In the genomic region with DNA sequence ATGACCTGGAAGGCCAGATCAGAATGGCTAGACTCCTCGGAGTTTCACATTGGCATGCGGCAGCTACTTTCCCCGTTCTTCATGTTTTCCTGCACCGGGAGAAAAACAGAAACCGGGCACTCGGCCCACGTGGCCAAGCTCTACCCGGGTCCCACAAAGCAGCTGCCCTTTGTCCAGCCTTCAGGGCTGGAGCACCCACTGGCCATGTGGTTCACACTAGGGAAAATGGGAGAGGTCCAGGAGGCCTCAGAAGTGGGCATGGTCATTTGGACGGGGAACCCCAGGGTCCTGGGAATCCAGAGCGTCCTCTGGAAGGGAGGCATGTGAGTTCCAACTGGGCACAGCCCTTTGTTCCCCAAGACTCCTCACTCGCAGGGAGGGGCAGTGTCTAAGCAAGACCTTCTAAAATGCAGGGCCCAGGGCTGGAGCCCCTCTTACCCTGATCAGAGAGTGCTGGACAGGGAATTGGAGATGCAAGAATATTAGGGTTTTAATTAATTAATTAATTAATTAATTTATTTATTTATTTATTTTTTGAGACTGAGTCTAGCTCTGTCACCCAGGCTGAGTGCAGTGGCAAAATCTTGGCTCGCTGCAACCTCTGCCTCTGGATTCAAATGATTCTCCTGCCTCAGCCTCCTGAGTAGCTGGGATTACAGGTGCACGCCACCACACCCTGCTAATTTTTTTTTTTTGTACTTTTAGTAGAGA, we compare ENCODE assay signal across 22 cellular contexts.
A peak's percentile ranks its signal among the peaks of the same experiment; 100 is the strongest.
DNase-seq lines count a peak whose midpoint lies in the region; ATAC-seq, FAIRE-seq and TF ChIP-seq lines count a peak whose summit lies in the region.
"Had no signal": no experiment of that assay in that cellular context is flagged by ENCODE, and none has a peak within 500 bp of the region (broad histone marks: within the 10 kb centered on the region; RNA-seq: fewer than 3 reads in every experiment).

No MANE protein-coding gene starts in this region.

- H4K20me1 ChIP-seq in GM23338 (replicated peaks; ENCODE audit: insufficient read depth), result no peaks in the 10 kb centered on the region
- no peaks in the 10 kb centered on the region for H4K20me1 ChIP-seq in OCI-LY7 (ENCODE audit: insufficient read depth, low read length)
- no peaks in the 10 kb centered on the region for H4K20me1 ChIP-seq in HepG2 (ENCODE audit: insufficient read depth, low read length)

- H3K4me3 ChIP-seq in GM23338, result no peak overlapping the region
- H3K4me3 ChIP-seq in OCI-LY7 (ENCODE audit: low read depth, low read length, poor library complexity, severe bottlenecking), result peak overlapping the region; percentile 18
- H3K4me3 ChIP-seq in HepG2 (replicated peaks in 1 of 3; ENCODE audit: insufficient read depth in 1 of 3, low read depth in 2 of 3, low read length in 3 of 3), result no peak overlapping the region
- H3K4me3 ChIP-seq in HAP-1, result no peak overlapping the region

- H3K4me1 Mint-ChIP-seq in GM23338, result peaks cover 14% of the 10 kb centered on the region
- peaks cover 54% of the 10 kb centered on the region for H3K4me1 Mint-ChIP-seq in stimulated activated memory B cell treated with anti-CD40 and anti-IgM and Interleukin-4, amounts not matched to agents 10 μg/mL and 1 μg/mL and 100 μg/mL, for 72 hours

- no peaks in the 10 kb centered on the region for H3K36me3 Mint-ChIP-seq in GM23338 (ENCODE audit: low read depth)
- no peaks in the 10 kb centered on the region for H3K36me3 Mint-ChIP-seq in stimulated activated memory B cell treated with anti-CD40 and anti-IgM and Interleukin-4, amounts not matched to agents 10 μg/mL and 1 μg/mL and 100 μg/mL, for 72 hours

- no peak for TF ChIP-seq POLR2A in HepG2 (IDR thresholded peaks at IDR 0.05; ENCODE audit: insufficient read depth in 1 of 2, low read depth in 2 of 2, low read length in 2 of 2)

- H3K27me3 Mint-ChIP-seq in GM23338 (ENCODE audit: insufficient read depth, low read depth, poor library complexity), result peaks cover 11% of the 10 kb centered on the region
- H3K27me3 Mint-ChIP-seq in stimulated activated memory B cell treated with anti-CD40 and anti-IgM and Interleukin-4, amounts not matched to agents 10 μg/mL and 1 μg/mL and 100 μg/mL, for 72 hours, result no peaks in the 10 kb centered on the region
- H3K27me3 Mint-ChIP-seq: IgD-negative memory B cell had no signal

- no peak overlapping the region for H3K27ac Mint-ChIP-seq in GM23338
- H3K27ac Mint-ChIP-seq in stimulated activated memory B cell treated with anti-CD40 and anti-IgM and Interleukin-4, amounts not matched to agents 10 μg/mL and 1 μg/mL and 100 μg/mL, for 72 hours, result peak overlapping the region; percentile 8
- H3K27ac Mint-ChIP-seq: IgD-negative memory B cell had no signal

- POLR2A ChIA-PET in OCI-LY7 (lab: Charles Lee), result interaction anchor here (0.8 to 6.3 kb wide), 12 partner anchors 8 to 102 kb away, joined by 3 to 30 read pairs (median 4); no protein-coding TSS in a partner anchor
- POLR2A ChIA-PET in HepG2 (lab: Yijun Ruan, JAX), result interaction anchor here (1.7 to 3.3 kb wide), 2 partner anchors 15 to 97 kb away, joined by 4 to 17 read pairs; partner anchors contain the start of gene CPEB4

- intact Hi-C loops in OCI-LY7 (cut with micrococcal nuclease; ENCODE audit: unreplicated experiment) (loop anchor here (1.0 to 2.0 kb wide), 5 partner anchors 30 to 103 kb away; no protein-coding TSS in a partner anchor), HepG2 (cut with micrococcal nuclease; ENCODE audit: unreplicated experiment) (no loop called here), left colon (cut with DNase I, micrococcal nuclease) (no loop called here)

- in situ Hi-C loops in HepG2 (cut with HindIII; ENCODE audit: extremely low pct_ligation_motif_present, low pct_unique_long_range_greater_than_20kb) (no loop called here), HAP-1 (cut with MboI; ENCODE audit: low sequenced_read_pairs) (no loop called here)

- H3F3A ChIP-seq in GM23338 (replicated peaks; ENCODE audit: low read depth), result no peaks in the 10 kb centered on the region

- no peak overlapping the region for H3K9ac ChIP-seq in HepG2 (ENCODE audit: insufficient read depth, low read depth, low read length)
- H3K9ac ChIP-seq: SK-N-SH had no signal

- ATAC-seq in GM23338 (no peak), HepG2 (no peak), left colon (no peak)
- ATAC-seq in stimulated activated memory B cell treated with anti-CD40 and anti-IgM and Interleukin-4, amounts not matched to agents 10 μg/mL and 1 μg/mL and 100 μg/mL, for 72 hours, result no peak
- ATAC-seq: Panc1 had no signal

- H2AFZ ChIP-seq in GM23338 (0 out of 2 replicates have a peak overlapping the region, but pooled peaks have one; percentile 52), OCI-LY7 (ENCODE audit: low read length) (no peak overlapping the region), HepG2 (ENCODE audit: low read length) (no peak overlapping the region)

- H3K36me3 ChIP-seq in GM23338 (ENCODE audit: insufficient read depth), result no peaks in the 10 kb centered on the region
- H3K36me3 ChIP-seq in OCI-LY7 (ENCODE audit: insufficient read depth, low read length), result no peaks in the 10 kb centered on the region
- no peaks in the 10 kb centered on the region for H3K36me3 ChIP-seq in HepG2 (replicated peaks in 1 of 2; ENCODE audit: control insufficient read depth in 1 of 2, insufficient read depth in 2 of 2, low read length in 2 of 2)
- no peaks in the 10 kb centered on the region for H3K36me3 ChIP-seq in HAP-1 (replicated peaks)

- H3K27me3 ChIP-seq in GM23338 (ENCODE audit: insufficient read depth) (no peaks in the 10 kb centered on the region), HepG2 (ENCODE audit: control insufficient read depth in 1 of 2, insufficient read depth in 2 of 2, low read length in 2 of 2) (no peaks in the 10 kb centered on the region), HAP-1 (ENCODE audit: low read depth) (no peaks in the 10 kb centered on the region)

- TF ChIP-seq CTCF in GM23338 (conservative IDR thresholded peaks at IDR 0.05; ENCODE audit: low read depth in 2 of 2) (no peak), OCI-LY7 (conservative IDR thresholded peaks at IDR 0.05; ENCODE audit: low read length) (no peak), HepG2 (CRISPR knock-in tag; IDR thresholded peaks at IDR 0.05) (no peak)

- H3K4me1 ChIP-seq in GM23338 (ENCODE audit: insufficient read depth), result peaks cover 5% of the 10 kb centered on the region; the same call in 1 of the 2 replicates
- H3K4me1 ChIP-seq in OCI-LY7 (ENCODE audit: insufficient read depth, low read length, poor library complexity, severe bottlenecking), result peaks cover 69% of the 10 kb centered on the region
- peaks cover 86% of the 10 kb centered on the region for H3K4me1 ChIP-seq in HepG2 (ENCODE audit: insufficient read depth, low read length)
- no peaks in the 10 kb centered on the region for H3K4me1 ChIP-seq in HAP-1

- H3K9me2 ChIP-seq in GM23338 (ENCODE audit: insufficient read depth), result peaks cover 10% of the 10 kb centered on the region; the same call in 1 of the 2 replicates
- H3K9me2 ChIP-seq in OCI-LY7 (ENCODE audit: insufficient read depth, low read length), result no peaks in the 10 kb centered on the region
- H3K9me2 ChIP-seq: SK-N-SH had no signal

- H3K9me3 Mint-ChIP-seq in GM23338, result no peaks in the 10 kb centered on the region
- no peaks in the 10 kb centered on the region for H3K9me3 Mint-ChIP-seq in stimulated activated memory B cell treated with anti-CD40 and anti-IgM and Interleukin-4, amounts not matched to agents 10 μg/mL and 1 μg/mL and 100 μg/mL, for 72 hours
- H3K9me3 Mint-ChIP-seq: IgD-negative memory B cell had no signal

- 92% methylated on average over 13 of the region's 13 CpGs for WGBS in HepG2 (ENCODE audit: low lambda C conversion rate)

- H3K79me2 ChIP-seq in GM23338 (replicated peaks; ENCODE audit: insufficient read depth) (no peaks in the 10 kb centered on the region), OCI-LY7 (ENCODE audit: insufficient read depth, low read depth, low read length) (no peaks in the 10 kb centered on the region), HepG2 (ENCODE audit: insufficient read depth, low read length) (no peaks in the 10 kb centered on the region)

- CTCF ChIA-PET in OCI-LY7 (lab: Charles Lee; ENCODE audit: unreplicated experiment), result interaction anchor here (0.6 to 0.8 kb wide), 2 partner anchors 57 to 71 kb away, joined by 3 to 4 read pairs; no protein-coding TSS in a partner anchor
- CTCF ChIA-PET in HepG2 (lab: Yijun Ruan, JAX; ENCODE audit: low intra/inter-chr PET ratio, low total read pairs), result no interaction called here

- TF ChIP-seq RAD21 in HepG2 (CRISPR knock-in tag; IDR thresholded peaks at IDR 0.05), result no peak

- H3K9me3 ChIP-seq in OCI-LY7 (ENCODE audit: low read length) (no peaks in the 10 kb centered on the region), HepG2 (ENCODE audit: low read length) (no peaks in the 10 kb centered on the region), HAP-1 (no peaks in the 10 kb centered on the region)
- H3K9me3 ChIP-seq: SK-N-SH had no signal

- H3K27ac ChIP-seq in GM23338 (ENCODE audit: low read depth) (no peak overlapping the region), OCI-LY7 (ENCODE audit: low read depth, low read length, poor library complexity, severe bottlenecking) (peak overlapping the region; percentile 38), HepG2 (ENCODE audit: extremely low read length, insufficient read depth, low read length) (no peak overlapping the region)
- H3K27ac ChIP-seq: C4-2B had no signal

- BruUV-seq in OCI-LY7 (replicated peaks; lab: Mats Ljungman, UMichigan) (no TSS peak), HepG2 (replicated peaks; lab: Mats Ljungman, UMichigan) (no TSS peak)

- no peak overlapping the region for H3K4me3 Mint-ChIP-seq in GM23338
- no peak overlapping the region for H3K4me3 Mint-ChIP-seq in stimulated activated memory B cell treated with anti-CD40 and anti-IgM and Interleukin-4, amounts not matched to agents 10 μg/mL and 1 μg/mL and 100 μg/mL, for 72 hours
- H3K4me3 Mint-ChIP-seq: IgD-negative memory B cell had no signal

- DNase-seq in GM23338 (ENCODE audit: low spot score) (no peak), OCI-LY7 (ENCODE audit: low spot score) (no peak), HepG2 (ENCODE audit: low spot score) (no peak), left colon (no peak), NCI-H2081 (lab: John Stamatoyannopoulos, UW) (no peak), HAP-1 (ENCODE audit: low spot score in 2 of 2) (no peak)
- DNase-seq in activated naive CD4-positive, alpha-beta T cell (lab: John Stamatoyannopoulos, UW), result no peak
- DNase-seq: 8988T, DMS53, GDM1, HCEC 1CT, MV-4-11, NCI-H1694, NCI-H2081 treated with DMSO at 0.1 percent for 48 hours, NCI-H446, NCI-H526, SIG-M5, SK-N-SH had no signal

- H3K4me2 ChIP-seq in GM23338, result no peak overlapping the region
- peak overlapping the region; percentile 68 for H3K4me2 ChIP-seq in OCI-LY7 (ENCODE audit: low read length)
- no peak overlapping the region for H3K4me2 ChIP-seq in HepG2 (ENCODE audit: low read depth, low read length)
- H3K4me2 ChIP-seq: SK-N-SH had no signal

- FAIRE-seq in HepG2 (lab: Jason Lieb, UNC), result no peak

- TF ChIP-seq EP300 in HepG2 (IDR thresholded peaks at IDR 0.05; ENCODE audit: low read depth in 2 of 2, low read length in 2 of 2) (no peak), HepG2 (CRISPR knock-in tag; IDR thresholded peaks at IDR 0.05; ENCODE audit: borderline replicate concordance) (no peak)
